In the genomic region with DNA sequence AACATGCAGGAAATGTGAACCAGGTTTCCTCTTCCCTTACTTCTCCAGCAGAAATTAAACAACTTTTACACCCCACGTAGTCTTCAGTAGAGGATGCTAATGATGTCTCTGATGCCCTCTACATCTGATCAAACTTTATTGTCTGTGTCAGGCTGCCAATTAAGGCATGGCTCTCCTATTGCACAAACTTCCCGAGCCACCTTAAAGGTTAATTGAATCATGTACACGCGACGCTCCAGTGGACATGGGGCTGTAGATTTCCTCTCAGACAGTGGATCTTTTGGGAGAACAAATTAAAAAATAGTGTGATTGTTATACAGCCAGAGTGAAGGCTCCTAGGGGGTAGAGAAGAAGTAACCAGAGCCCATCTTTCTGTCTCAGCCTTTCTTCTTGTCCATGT, we compare ENCODE assay signal across 29 cellular contexts.
"Had no signal": no experiment of that assay in that cellular context is flagged by ENCODE, and none has a peak within 500 bp of the region (broad histone marks: within the 10 kb centered on the region; RNA-seq: fewer than 3 reads in every experiment).

No MANE protein-coding gene starts in this region.

- H3K36me3 Mint-ChIP-seq: stimulated activated effector memory CD8-positive, alpha-beta T cell treated with anti-CD3 and anti-CD28 coated beads, Interleukin-12 subunit alpha, Interleukin-12 subunit beta, amount 100 ng/mL, for 72 hours; stimulated activated memory B cell treated with anti-CD40 and anti-IgM and Interleukin-4, amounts not matched to agents 10 μg/mL and 1 μg/mL and 100 μg/mL, for 72 hours; stimulated activated naive B cell treated with anti-CD40 and anti-IgM and Interleukin-4, amounts not matched to agents 10 μg/mL and 1 μg/mL and 100 μg/mL, for 72 hours; type B pancreatic cell had no signal

- H3K27ac Mint-ChIP-seq: stimulated activated effector memory CD8-positive, alpha-beta T cell treated with anti-CD3 and anti-CD28 coated beads, Interleukin-12 subunit alpha, Interleukin-12 subunit beta, amount 100 ng/mL, for 72 hours; stimulated activated memory B cell treated with anti-CD40 and anti-IgM and Interleukin-4, amounts not matched to agents 10 μg/mL and 1 μg/mL and 100 μg/mL, for 72 hours; stimulated activated naive B cell treated with anti-CD40 and anti-IgM and Interleukin-4, amounts not matched to agents 10 μg/mL and 1 μg/mL and 100 μg/mL, for 72 hours; stimulated activated naive CD8-positive, alpha-beta T cell treated with anti-CD3 and anti-CD28 coated beads, Interleukin-15, amount 100 ng/mL, for 72 hours; stimulated activated naive CD8-positive, alpha-beta T cell treated with anti-CD3 and anti-CD28 coated beads, Interleukin-15, Interleukin-2, amounts not matched to agents 100 ng/mL and 50 ng/mL, for 24 hours; type B pancreatic cell had no signal

- H3K27ac ChIP-seq: stomach, suprapubic skin, testis, thoracic aorta, thyroid gland, tibial artery, tibial nerve, transverse colon, upper lobe of left lung, upper lobe of right lung, uterus, vagina had no signal

- H3K4me1 Mint-ChIP-seq: stimulated activated effector memory CD8-positive, alpha-beta T cell treated with anti-CD3 and anti-CD28 coated beads, Interleukin-12 subunit alpha, Interleukin-12 subunit beta, amount 100 ng/mL, for 72 hours; stimulated activated memory B cell treated with anti-CD40 and anti-IgM and Interleukin-4, amounts not matched to agents 10 μg/mL and 1 μg/mL and 100 μg/mL, for 72 hours; stimulated activated naive B cell treated with anti-CD40 and anti-IgM and Interleukin-4, amounts not matched to agents 10 μg/mL and 1 μg/mL and 100 μg/mL, for 72 hours; stimulated activated naive CD8-positive, alpha-beta T cell treated with anti-CD3 and anti-CD28 coated beads, Interleukin-15, amount 100 ng/mL, for 72 hours had no signal

- H3K9me3 ChIP-seq: stomach, suprapubic skin, testis, thoracic aorta, thyroid gland, tibial artery, tibial nerve, transverse colon, upper lobe of left lung, upper lobe of right lung, uterus, vagina had no signal

- H3K36me3 ChIP-seq: stomach, suprapubic skin, thoracic aorta, thyroid gland, tibial artery, tibial nerve, transverse colon, upper lobe of left lung, upper lobe of right lung, uterus, vagina had no signal

- FAIRE-seq: urothelium cell line had no signal

- H3K9me3 Mint-ChIP-seq: stimulated activated effector memory CD8-positive, alpha-beta T cell treated with anti-CD3 and anti-CD28 coated beads, Interleukin-12 subunit alpha, Interleukin-12 subunit beta, amount 100 ng/mL, for 72 hours; stimulated activated memory B cell treated with anti-CD40 and anti-IgM and Interleukin-4, amounts not matched to agents 10 μg/mL and 1 μg/mL and 100 μg/mL, for 72 hours; stimulated activated naive B cell treated with anti-CD40 and anti-IgM and Interleukin-4, amounts not matched to agents 10 μg/mL and 1 μg/mL and 100 μg/mL, for 72 hours; stimulated activated naive CD8-positive, alpha-beta T cell treated with anti-CD3 and anti-CD28 coated beads, Interleukin-15, amount 100 ng/mL, for 72 hours; stimulated activated naive CD8-positive, alpha-beta T cell treated with anti-CD3 and anti-CD28 coated beads, Interleukin-15, Interleukin-2, amounts not matched to agents 100 ng/mL and 50 ng/mL, for 24 hours; type B pancreatic cell had no signal

- H3K27me3 Mint-ChIP-seq: stimulated activated memory B cell treated with anti-CD40 and anti-IgM and Interleukin-4, amounts not matched to agents 10 μg/mL and 1 μg/mL and 100 μg/mL, for 72 hours had no signal

- H3K4me3 Mint-ChIP-seq: stimulated activated effector memory CD8-positive, alpha-beta T cell treated with anti-CD3 and anti-CD28 coated beads, Interleukin-12 subunit alpha, Interleukin-12 subunit beta, amount 100 ng/mL, for 72 hours; stimulated activated memory B cell treated with anti-CD40 and anti-IgM and Interleukin-4, amounts not matched to agents 10 μg/mL and 1 μg/mL and 100 μg/mL, for 72 hours; stimulated activated naive B cell treated with anti-CD40 and anti-IgM and Interleukin-4, amounts not matched to agents 10 μg/mL and 1 μg/mL and 100 μg/mL, for 72 hours; stimulated activated naive CD8-positive, alpha-beta T cell treated with anti-CD3 and anti-CD28 coated beads, Interleukin-15, amount 100 ng/mL, for 72 hours; stimulated activated naive CD8-positive, alpha-beta T cell treated with anti-CD3 and anti-CD28 coated beads, Interleukin-15, Interleukin-2, amounts not matched to agents 100 ng/mL and 50 ng/mL, for 24 hours; type B pancreatic cell had no signal

- H3K4me3 ChIP-seq: stomach, suprapubic skin, testis, thoracic aorta, thyroid gland, tibial artery, tibial nerve, transverse colon, upper lobe of left lung, upper lobe of right lung, uterus, vagina had no signal

- H3K4me1 ChIP-seq: stomach, suprapubic skin, testis, tibial artery, tibial nerve, transverse colon, uterus, vagina had no signal

- H3K27me3 ChIP-seq: stomach, suprapubic skin, testis, thyroid gland, tibial artery, tibial nerve, transverse colon, upper lobe of left lung, upper lobe of right lung, uterus, vagina had no signal

- DNase-seq: stimulated activated CD4-positive, alpha-beta T cell treated with anti-CD3 and anti-CD28 coated beads, Interleukin-2, amount 100 ng/mL, for 48 hours; stimulated activated CD4-positive, alpha-beta T cell treated with anti-CD3 and anti-CD28 coated beads, Interleukin-4, amount 100 ng/mL, for 1 hour; stimulated activated CD4-positive, alpha-beta T cell treated with anti-CD3 and anti-CD28 coated beads, Interleukin-4, amount 100 ng/mL, for 24 hours; stimulated activated CD4-positive, alpha-beta T cell treated with anti-CD3 and anti-CD28 coated beads, Interleukin-4, amount 100 ng/mL, for 4 hours; stimulated activated CD8-positive, alpha-beta memory T cell treated with anti-CD3 and anti-CD28 coated beads, Interleukin-4, amount 100 ng/mL, for 48 hours; stimulated activated naive B cell treated with anti-CD40 and anti-IgM and Interleukin-4, amounts not matched to agents 10 μg/mL and 1 μg/mL and 100 μg/mL, for 72 hours; stimulated activated naive CD4-positive, alpha-beta T cell; stimulated activated naive CD4-positive, alpha-beta T cell treated with Interleukin-2 at 50 U/mL for 16 hours; stimulated activated naive CD8-positive, alpha-beta T cell treated with anti-CD3 and anti-CD28 coated beads, Interleukin-15, amount 100 ng/mL, for 72 hours; stimulated activated naive CD8-positive, alpha-beta T cell treated with anti-CD3 and anti-CD28 coated beads, Interleukin-15, Interleukin-2, amounts not matched to agents 100 U/mL and 50 U/mL, for 24 hours; stomach; substantia nigra; testis; thyroid gland; tibial artery; transverse colon; trophoblast cell; upper lobe of left lung; upper lobe of right lung; uterus had no signal
